In genomic region chr12:57793920-57794319, GRCh38 we compare ENCODE assay signal across 14 cellular contexts. TPM values are rescaled to one million over a fixed set of nuclear protein-coding genes. Genes with fewer than 3 reads are reported as not detected.
DNase-seq lines count a peak whose midpoint lies in the region; ATAC-seq and TF ChIP-seq lines count a peak whose summit lies in the region.
"Had no signal": no experiment of that assay in that cellular context is flagged by ENCODE, and none has a peak within 500 bp of the region (broad histone marks: within the 10 kb centered on the region; RNA-seq: fewer than 3 reads in every experiment).

No MANE protein-coding gene starts in this region.

- H2BK120ac ChIP-seq in IMR-90 (ENCODE audit: low read depth, low read length): no peak overlapping the region

- H2AK9ac ChIP-seq in IMR-90 (replicated peaks; ENCODE audit: low read depth, low read length, poor library complexity): no peak overlapping the region

- peak; percentile 91 for ATAC-seq in IMR-90 (ENCODE audit: low read depth)
- ATAC-seq: T-helper 17 cell had no signal

- peak overlapping the region; percentile 67 for H2BK5ac ChIP-seq in IMR-90 (ENCODE audit: low read depth, low read length, poor library complexity, severe bottlenecking)

- peaks cover 3% of the 10 kb centered on the region; the same call in 1 of the 2 replicates for H4K20me1 ChIP-seq in IMR-90 (ENCODE audit: insufficient read depth, low read length)

- no peak for TF ChIP-seq RAD21 in IMR-90 (IDR thresholded peaks at IDR 0.05; ENCODE audit: low read length)

- intact Hi-C loops in IMR-90 (cut with micrococcal nuclease): no loop called here
- intact Hi-C loops in left ventricle myocardium inferior (cut with micrococcal nuclease): no loop called here

- H3K36me3 ChIP-seq in IMR-90 (ENCODE audit: control insufficient read depth, insufficient read depth, low read length): peaks cover 36% of the 10 kb centered on the region
- peaks cover 88% of the 10 kb centered on the region for H3K36me3 ChIP-seq in left ventricle myocardium inferior

- TF ChIP-seq CTCF in IMR-90 (conservative IDR thresholded peaks at IDR 0.05; ENCODE audit: low read depth, low read length) (no peak), left ventricle myocardium inferior (IDR thresholded peaks at IDR 0.05; ENCODE audit: borderline replicate concordance) (no peak)

- no peak overlapping the region for H2BK15ac ChIP-seq in IMR-90 (ENCODE audit: low read depth, low read length)

- dilution Hi-C loops in IMR-90 (cut with HindIII; ENCODE audit: low sequenced_read_pairs, unreplicated experiment): no loop called here

- H3K9me1 ChIP-seq in IMR-90 (ENCODE audit: insufficient read depth, low read length): no peaks in the 10 kb centered on the region

- BruUV-seq in IMR-90 (replicated peaks; lab: Mats Ljungman, UMichigan): no TSS peak

- H3K27me3 ChIP-seq in IMR-90 (ENCODE audit: control insufficient read depth, insufficient read depth, low read length) (no peaks in the 10 kb centered on the region), left ventricle myocardium inferior (ENCODE audit: low read depth) (no peaks in the 10 kb centered on the region)
- H3K27me3 ChIP-seq: spleen had no signal

- H3K27ac ChIP-seq in IMR-90 (ENCODE audit: insufficient read depth, low read length) (no peak overlapping the region), left ventricle myocardium inferior (replicated peaks) (no peak overlapping the region)
- H3K27ac ChIP-seq: spleen had no signal

- TF ChIP-seq POLR2A in IMR-90 (IDR thresholded peaks at IDR 0.05; ENCODE audit: low read depth, low read length): no peak

- DNase-seq in COLO829 (ENCODE audit: low spot score) (peak; percentile 39), IMR-90 (peak; percentile 90), astrocyte of the hippocampus (ENCODE audit: low read depth, low spot score) (peak; percentile 31), kidney tubule cell (ENCODE audit: low spot score) (peak; percentile 54), medulla oblongata (ENCODE audit: extremely low spot score) (no peak), left ventricle myocardium inferior (no peak)
- no peak for DNase-seq in stimulated activated CD4-positive, alpha-beta T cell treated with anti-CD3 and anti-CD28 coated beads, Interleukin-2, amount 100 ng/mL, for 48 hours
- DNase-seq: aorta; immature natural killer cell; NCI-H82; nephron progenitor cell; spleen; stimulated activated CD8-positive, alpha-beta memory T cell treated with anti-CD3 and anti-CD28 coated beads, Interleukin-4, amount 100 ng/mL, for 48 hours; T-helper 17 cell had no signal

- in situ Hi-C loops in IMR-90 (cut with MboI; ENCODE audit: low sequenced_read_pairs): no loop called here

- H3K56ac ChIP-seq in IMR-90 (ENCODE audit: extremely low read depth, insufficient read depth, low read length): no peak overlapping the region

- H3K18ac ChIP-seq in IMR-90 (ENCODE audit: low read depth, low read length): no peak overlapping the region

- peak overlapping the region; percentile 44; the same call in 1 of the 2 replicates for H3K4me2 ChIP-seq in IMR-90 (ENCODE audit: low read depth, low read length)

- H3K23ac ChIP-seq in IMR-90 (ENCODE audit: low read depth, low read length): peak overlapping the region; percentile 81

- no peak overlapping the region for H3K4me3 ChIP-seq in IMR-90 (ENCODE audit: insufficient read depth, low read depth, low read length)
- no peak overlapping the region for H3K4me3 ChIP-seq in left ventricle myocardium inferior
- H3K4me3 ChIP-seq: spleen had no signal

- POLR2A ChIA-PET in IMR-90 (lab: Charles Lee; ENCODE audit: unreplicated experiment): interaction anchor here (1.2 kb wide), 1 partner anchor 11 kb away, joined by 4 read pairs; the partner anchor contains the start of gene TSFM

- H3K14ac ChIP-seq in IMR-90 (replicated peaks; ENCODE audit: low read depth, low read length): no peak overlapping the region

- H3K9ac ChIP-seq in IMR-90 (ENCODE audit: low read depth, low read length): no peak overlapping the region

- 0% methylated on average over 1 of the region's 1 CpG; no CpG with 5 or more reads in 1 of the 2 experiments for WGBS in IMR-90 (ENCODE audit: extremely low coverage in 2 of 2, insufficient read length in 1 of 2), 2 experiments

- no peak overlapping the region for H2BK20ac ChIP-seq in IMR-90 (ENCODE audit: low read depth, low read length)

- H3K9me3 ChIP-seq in IMR-90 (ENCODE audit: control insufficient read depth, insufficient read depth, low read length): no peaks in the 10 kb centered on the region
- H3K9me3 ChIP-seq in left ventricle myocardium inferior (replicated peaks): no peaks in the 10 kb centered on the region
- H3K9me3 ChIP-seq: spleen had no signal

- no peak overlapping the region for H3K4ac ChIP-seq in IMR-90 (ENCODE audit: low read depth, low read length)

- no peak overlapping the region for H2AFZ ChIP-seq in IMR-90 (replicated peaks; ENCODE audit: low read length, poor library complexity)

- no peak overlapping the region for H4K5ac ChIP-seq in IMR-90 (ENCODE audit: low read depth, low read length)

- CTCF ChIA-PET in IMR-90 (lab: Yijun Ruan, JAX): interaction anchor here (1.3 kb wide), 1 partner anchor 9 kb away, joined by 3 read pairs; no protein-coding TSS in a partner anchor

- H3K79me1 ChIP-seq in IMR-90 (ENCODE audit: low read depth in 1 of 2, low read length in 2 of 2): peaks cover 21 to 23% of the 10 kb centered on the region in 2 experiments

- H4K91ac ChIP-seq in IMR-90 (ENCODE audit: insufficient read depth, low read depth, low read length): no peak overlapping the region

- H2AK5ac ChIP-seq in IMR-90 (ENCODE audit: low read depth, low read length): no peak overlapping the region

- H4K8ac ChIP-seq in IMR-90 (ENCODE audit: low read depth in 2 of 2, low read length in 2 of 2): no peak overlapping the region

- H3K4me1 ChIP-seq in IMR-90 (ENCODE audit: control insufficient read depth, insufficient read depth, low read length): peaks cover 2% of the 10 kb centered on the region; the same call in 1 of the 2 replicates
- H3K4me1 ChIP-seq in left ventricle myocardium inferior: no peaks in the 10 kb centered on the region

TF ChIP-seq in IMR-90, 13 proteins besides CTCF, POLR2A, EP300 and RAD21:
- TF ChIP-seq SMC3 (IDR thresholded peaks at IDR 0.05; ENCODE audit: low read depth, low read length) (no peak), MAZ (IDR thresholded peaks at IDR 0.05; ENCODE audit: borderline replicate concordance, low read depth, low read length) (no peak), CEBPB (IDR thresholded peaks at IDR 0.05; ENCODE audit: low read depth, low read length) (peak; percentile 72), FOS (IDR thresholded peaks at IDR 0.05; ENCODE audit: low read depth, low read length) (peak; percentile 78), BHLHE40 (IDR thresholded peaks at IDR 0.05; ENCODE audit: low read depth, low read length) (no peak)

RNA-seq across cellular contexts. Expression of gene TSFM, which starts 11.3 kb away (rescaled TPM):
- total RNA-seq in IMR-90 (2012; rRNA removed) (10.8 and 11.5 TPM in 2 replicates), left ventricle myocardium inferior (53.7 TPM)
- 14.0 and 16.3 TPM in 2 replicates for polyA plus RNA-seq in IMR-90 (2012; rRNA removed)
- 14.2 and 27.2 TPM in 2 replicates for polyA plus RNA-seq in IMR-90 (2012; cell fraction: cytosol; rRNA removed)
- polyA plus RNA-seq in IMR-90 (2012; cell fraction: nucleus; rRNA removed; ENCODE audit: low replicate concordance): 9.2 and 13.7 TPM in 2 replicates

RNA-seq across cellular contexts. Expression of gene EEF1AKMT3, which starts 21.5 kb away (rescaled TPM):
- total RNA-seq in IMR-90 (2012; rRNA removed) (3.2 and 3.6 TPM in 2 replicates), left ventricle myocardium inferior (0.99 TPM)
- 7.6 and 8.1 TPM in 2 replicates for polyA plus RNA-seq in IMR-90 (2012; rRNA removed)
- 4.2 and 6.9 TPM in 2 replicates for polyA plus RNA-seq in IMR-90 (2012; cell fraction: cytosol; rRNA removed)
- polyA plus RNA-seq in IMR-90 (2012; cell fraction: nucleus; rRNA removed; ENCODE audit: low replicate concordance): 6.0 and 8.9 TPM in 2 replicates

RNA-seq across cellular contexts. Expression of gene METTL1, which starts 22.0 kb away (rescaled TPM):
- total RNA-seq in IMR-90 (2012; rRNA removed) (10.8 and 12.4 TPM in 2 replicates), left ventricle myocardium inferior (6.8 TPM)
- 27.5 and 31.4 TPM in 2 replicates for polyA plus RNA-seq in IMR-90 (2012; rRNA removed)
- 10.0 and 20.0 TPM in 2 replicates for polyA plus RNA-seq in IMR-90 (2012; cell fraction: cytosol; rRNA removed)
- 31.9 and 38.5 TPM in 2 replicates for polyA plus RNA-seq in IMR-90 (2012; cell fraction: nucleus; rRNA removed; ENCODE audit: low replicate concordance)

RNA-seq across cellular contexts. Expression of gene AVIL, which starts 24.6 kb away (rescaled TPM):
- total RNA-seq in IMR-90 (2012; rRNA removed): 1.1 and 1.3 TPM in 2 replicates
- polyA plus RNA-seq in IMR-90 (2012; rRNA removed): 2.1 and 2.5 TPM in 2 replicates
- 0.37 and 0.42 TPM in 2 replicates for polyA plus RNA-seq in IMR-90 (2012; cell fraction: cytosol; rRNA removed)
- polyA plus RNA-seq in IMR-90 (2012; cell fraction: nucleus; rRNA removed; ENCODE audit: low replicate concordance): 8.3 and 25.0 TPM in 2 replicates
- 2.1 TPM for total RNA-seq in left ventricle myocardium inferior

RNA-seq across cellular contexts. Expression of gene CYP27B1, which starts 27.0 kb away (rescaled TPM):
- total RNA-seq in IMR-90 (2012; rRNA removed) (0.36 and 0.56 TPM in 2 replicates), left ventricle myocardium inferior (not detected)
- 0.80 and 1.3 TPM in 2 replicates for polyA plus RNA-seq in IMR-90 (2012; rRNA removed)
- polyA plus RNA-seq in IMR-90 (2012; cell fraction: cytosol; rRNA removed): 0.38 and 0.49 TPM in 2 replicates
- polyA plus RNA-seq in IMR-90 (2012; cell fraction: nucleus; rRNA removed; ENCODE audit: low replicate concordance): 10.4 and 13.8 TPM in 2 replicates
- polyA plus RNA-seq: immature natural killer cell had no signal

Comparison
In these comparisons a context has a peak if more than half of its experiments do, and no peak if none do; other contexts are left out.
1. DNase-seq: peak in COLO829 (single experiment), IMR-90 (single experiment), astrocyte of the hippocampus (single experiment) and kidney tubule cell (single experiment); none in medulla oblongata (single experiment), stimulated activated CD4-positive, alpha-beta T cell treated with anti-CD3 and anti-CD28 coated beads, Interleukin-2, amount 100 ng/mL, for 48 hours (0 of 2) and left ventricle myocardium inferior (single experiment).